ENCODE assay signal across 25 cellular contexts in genomic region chr9:81851340-81851739, GRCh38.
DNase-seq lines count a peak whose midpoint lies in the region; ATAC-seq and TF ChIP-seq lines count a peak whose summit lies in the region.
"Had no signal": no experiment of that assay in that cellular context is flagged by ENCODE, and none has a peak within 500 bp of the region (broad histone marks: within the 10 kb centered on the region; RNA-seq: fewer than 3 reads in every experiment).

No MANE protein-coding gene starts in this region.

- peaks cover 25% of the 10 kb centered on the region for H3K27me3 ChIP-seq in left ventricle myocardium inferior (ENCODE audit: low read depth)
- no peaks in the 10 kb centered on the region for H3K27me3 ChIP-seq in WERI-Rb-1 (ENCODE audit: insufficient read depth, low read depth, severe bottlenecking)
- no peaks in the 10 kb centered on the region for H3K27me3 ChIP-seq in ovary
- H3K27me3 ChIP-seq in upper lobe of right lung, result no peaks in the 10 kb centered on the region
- H3K27me3 ChIP-seq: gastroesophageal sphincter had no signal

- H3K36me3 ChIP-seq in left ventricle myocardium inferior (no peaks in the 10 kb centered on the region), WERI-Rb-1 (no peaks in the 10 kb centered on the region), ovary (no peaks in the 10 kb centered on the region), upper lobe of right lung (no peaks in the 10 kb centered on the region)
- H3K36me3 ChIP-seq: cardiac muscle cell, gastroesophageal sphincter had no signal

- no peak overlapping the region for H3K4me3 Mint-ChIP-seq in activated naive CD8-positive, alpha-beta T cell treated with anti-CD3 and anti-CD28 coated beads for 36 hours
- H3K4me3 Mint-ChIP-seq: activated T-helper 1 cell treated with anti-CD3 and anti-CD28 coated beads, Interleukin-12 subunit alpha, Interleukin-12 subunit beta, Interleukin-2, Interleukin-4 antibody, amounts not matched to agents 30 ng/mL and 10 ng/mL and 1 ng/mL, durations not matched to agents 14 hours and 24 hours and 36 hours; B cell; memory B cell; stimulated activated effector memory CD8-positive, alpha-beta T cell treated with anti-CD3 and anti-CD28 coated beads, Interleukin-12 subunit alpha, Interleukin-12 subunit beta, amount 100 ng/mL, for 72 hours; WTC11 had no signal

- H3K27ac ChIP-seq in left ventricle myocardium inferior (replicated peaks) (peak overlapping the region; percentile 27), WERI-Rb-1 (no peak overlapping the region), ovary (no peak overlapping the region), upper lobe of right lung (no peak overlapping the region)
- H3K27ac ChIP-seq: A549, cardiac muscle cell, gastroesophageal sphincter had no signal

- H3K9me3 ChIP-seq in left ventricle myocardium inferior (replicated peaks), result no peaks in the 10 kb centered on the region
- no peaks in the 10 kb centered on the region for H3K9me3 ChIP-seq in WERI-Rb-1 (ENCODE audit: severe bottlenecking)
- H3K9me3 ChIP-seq in ovary, result no peaks in the 10 kb centered on the region
- H3K9me3 ChIP-seq in upper lobe of right lung, result no peaks in the 10 kb centered on the region
- H3K9me3 ChIP-seq: A549, gastroesophageal sphincter had no signal

- 84 to 88% (median 87%) methylated on average over 5 of the region's 5 CpGs for WGBS in ovary, 3 donors

- TF ChIP-seq POLR2A in ovary (IDR thresholded peaks at IDR 0.05), result no peak

- ATAC-seq in Right ventricle myocardium superior (ENCODE audit: poor library complexity) (peak; percentile 90), upper lobe of right lung (no peak)
- ATAC-seq: A549; gastroesophageal sphincter; GM12878; stimulated activated effector memory CD8-positive, alpha-beta T cell treated with anti-CD3 and anti-CD28 coated beads, Interleukin-12 subunit alpha, Interleukin-12 subunit beta, amount 100 ng/mL, for 72 hours; WTC11 had no signal

- DNase-seq in Right ventricle myocardium superior (no peak), cardiac septum (ENCODE audit: low spot score) (no peak), NCI-H345 treated with DMSO at 0.1 percent for 48 hours (lab: John Stamatoyannopoulos, UW; ENCODE audit: unreplicated experiment) (peak; percentile 2), left ventricle myocardium inferior (no peak), WERI-Rb-1 (no peak), ovary (no peak), upper lobe of right lung (no peak)
- DNase-seq in activated naive CD8-positive, alpha-beta T cell treated with anti-CD3 and anti-CD28 coated beads for 36 hours, result no peak
- DNase-seq: activated naive CD4-positive, alpha-beta T cell treated with anti-CD3 and anti-CD28 coated beads, Interleukin-2, amount 50 U/mL, for 16 hours; anterior cingulate cortex; cortex of kidney; KG1; NCI-H1930; NCI-H526; substantia nigra; T-helper 9 cell had no signal

- intact Hi-C loops in Right ventricle myocardium superior (cut with DNase I) (no loop called here), cardiac septum (cut with DNase I) (no loop called here), left ventricle myocardium inferior (cut with micrococcal nuclease) (no loop called here), ovary (cut with DNase I) (no loop called here), upper lobe of right lung (cut with DNase I) (no loop called here)

- H3K4me3 ChIP-seq in left ventricle myocardium inferior (no peak overlapping the region), WERI-Rb-1 (ENCODE audit: low read depth, low read length) (no peak overlapping the region), ovary (no peak overlapping the region), upper lobe of right lung (no peak overlapping the region)
- H3K4me3 ChIP-seq: A549, cardiac muscle cell, gastroesophageal sphincter, GM12878 had no signal

- no peaks in the 10 kb centered on the region for H3K27me3 Mint-ChIP-seq in activated naive CD8-positive, alpha-beta T cell treated with anti-CD3 and anti-CD28 coated beads for 36 hours
- H3K27me3 Mint-ChIP-seq: B cell, memory B cell had no signal

- TF ChIP-seq CTCF in left ventricle myocardium inferior (IDR thresholded peaks at IDR 0.05; ENCODE audit: borderline replicate concordance), result no peak
- no peak for TF ChIP-seq CTCF in WERI-Rb-1 (IDR thresholded peaks at IDR 0.05; ENCODE audit: low read depth, low read length)
- no peak for TF ChIP-seq CTCF in ovary (IDR thresholded peaks at IDR 0.05)
- TF ChIP-seq CTCF in upper lobe of right lung (IDR thresholded peaks at IDR 0.05), result no peak

- H3K36me3 Mint-ChIP-seq in activated naive CD8-positive, alpha-beta T cell treated with anti-CD3 and anti-CD28 coated beads for 36 hours, result no peaks in the 10 kb centered on the region
- H3K36me3 Mint-ChIP-seq: memory B cell; stimulated activated effector memory CD8-positive, alpha-beta T cell treated with anti-CD3 and anti-CD28 coated beads, Interleukin-12 subunit alpha, Interleukin-12 subunit beta, amount 100 ng/mL, for 72 hours; WTC11 had no signal

- no peak for TF ChIP-seq EP300 in ovary (IDR thresholded peaks at IDR 0.05)

- no peak overlapping the region for H3K27ac Mint-ChIP-seq in activated naive CD8-positive, alpha-beta T cell treated with anti-CD3 and anti-CD28 coated beads for 36 hours
- H3K27ac Mint-ChIP-seq: activated T-helper 1 cell treated with anti-CD3 and anti-CD28 coated beads, Interleukin-12 subunit alpha, Interleukin-12 subunit beta, Interleukin-2, Interleukin-4 antibody, amounts not matched to agents 30 ng/mL and 10 ng/mL and 1 ng/mL, durations not matched to agents 14 hours and 24 hours and 36 hours; B cell; memory B cell; stimulated activated effector memory CD8-positive, alpha-beta T cell treated with anti-CD3 and anti-CD28 coated beads, Interleukin-12 subunit alpha, Interleukin-12 subunit beta, amount 100 ng/mL, for 72 hours; WTC11 had no signal

- H3K4me1 ChIP-seq in left ventricle myocardium inferior (peaks cover 16% of the 10 kb centered on the region), ovary (ENCODE audit: insufficient read depth) (no peaks in the 10 kb centered on the region), upper lobe of right lung (no peaks in the 10 kb centered on the region)

- H3K9me3 Mint-ChIP-seq in activated naive CD8-positive, alpha-beta T cell treated with anti-CD3 and anti-CD28 coated beads for 36 hours, result no peaks in the 10 kb centered on the region
- H3K9me3 Mint-ChIP-seq: activated T-helper 1 cell treated with anti-CD3 and anti-CD28 coated beads, Interleukin-12 subunit alpha, Interleukin-12 subunit beta, Interleukin-2, Interleukin-4 antibody, amounts not matched to agents 30 ng/mL and 10 ng/mL and 1 ng/mL, durations not matched to agents 14 hours and 24 hours and 36 hours; memory B cell; stimulated activated effector memory CD8-positive, alpha-beta T cell treated with anti-CD3 and anti-CD28 coated beads, Interleukin-12 subunit alpha, Interleukin-12 subunit beta, amount 100 ng/mL, for 72 hours; WTC11 had no signal

- H3K4me1 Mint-ChIP-seq in activated naive CD8-positive, alpha-beta T cell treated with anti-CD3 and anti-CD28 coated beads for 36 hours, result no peaks in the 10 kb centered on the region
- H3K4me1 Mint-ChIP-seq: B cell; stimulated activated effector memory CD8-positive, alpha-beta T cell treated with anti-CD3 and anti-CD28 coated beads, Interleukin-12 subunit alpha, Interleukin-12 subunit beta, amount 100 ng/mL, for 72 hours; WTC11 had no signal
